ENCODE assay signal across 8 cellular contexts in genomic region chr15:82021992-82022391, GRCh38. TPM values are rescaled to one million over a fixed set of nuclear protein-coding genes. Genes with fewer than 3 reads are reported as not detected.
DNase-seq lines count a peak whose midpoint lies in the region; ATAC-seq and TF ChIP-seq lines count a peak whose summit lies in the region.

No MANE protein-coding gene starts in this region.

- no peak overlapping the region for H3K14ac ChIP-seq in mesenchymal stem cell (ENCODE audit: low read length in 2 of 2)

- H3K36me3 ChIP-seq in mesenchymal stem cell (ENCODE audit: control insufficient read depth in 1 of 2, insufficient read depth in 2 of 2, low read depth in 1 of 2, low read length in 2 of 2): no peaks in the 10 kb centered on the region

- no peak overlapping the region for H3K4me2 ChIP-seq in mesenchymal stem cell (ENCODE audit: low read length, poor library complexity, severe bottlenecking)

- no peak overlapping the region for H2AK5ac ChIP-seq in mesenchymal stem cell (ENCODE audit: low read length, severe bottlenecking)

- H3K36me3 Mint-ChIP-seq in activated naive CD4-positive, alpha-beta T cell treated with anti-CD3 and anti-CD28 coated beads, Interleukin-2, amount 10 ng/mL, durations not matched to agents 7 days and 5 days: no peaks in the 10 kb centered on the region

- H3K27me3 Mint-ChIP-seq in activated naive CD4-positive, alpha-beta T cell treated with anti-CD3 and anti-CD28 coated beads, Interleukin-2, amount 10 ng/mL, durations not matched to agents 7 days and 5 days: peaks cover 26% of the 10 kb centered on the region

- CTCF ChIA-PET in activated naive CD4-positive, alpha-beta T cell treated with anti-CD3 and anti-CD28 coated beads, Interleukin-2, amount 10 ng/mL, durations not matched to agents 7 days and 5 days (lab: Charles Lee): no interaction called here

- H4K91ac ChIP-seq in mesenchymal stem cell (ENCODE audit: low read length): no peak overlapping the region

- H3K4ac ChIP-seq in mesenchymal stem cell (ENCODE audit: low read depth in 1 of 2, low read length in 2 of 2): no peak overlapping the region

- no peak overlapping the region for H2BK5ac ChIP-seq in mesenchymal stem cell (ENCODE audit: low read depth, low read length, poor library complexity, severe bottlenecking)

- H3K9me3 Mint-ChIP-seq in activated naive CD4-positive, alpha-beta T cell treated with anti-CD3 and anti-CD28 coated beads, Interleukin-2, amount 10 ng/mL, durations not matched to agents 7 days and 5 days: no peaks in the 10 kb centered on the region

- H3K79me1 ChIP-seq in mesenchymal stem cell (replicated peaks; ENCODE audit: low read length, poor library complexity, severe bottlenecking): no peaks in the 10 kb centered on the region

- no peak overlapping the region for H3K4me3 ChIP-seq in mesenchymal stem cell (ENCODE audit: insufficient read depth in 1 of 2, low read depth in 1 of 2, low read length in 2 of 2)

- no peak overlapping the region for H2BK15ac ChIP-seq in mesenchymal stem cell (ENCODE audit: low read depth, poor library complexity, severe bottlenecking)

- no peak overlapping the region for H3K4me3 Mint-ChIP-seq in activated naive CD4-positive, alpha-beta T cell treated with anti-CD3 and anti-CD28 coated beads, Interleukin-2, amount 10 ng/mL, durations not matched to agents 7 days and 5 days

- H3K9ac ChIP-seq in mesenchymal stem cell (ENCODE audit: low read length): no peak overlapping the region

- H3K4me1 Mint-ChIP-seq in activated naive CD4-positive, alpha-beta T cell treated with anti-CD3 and anti-CD28 coated beads, Interleukin-2, amount 10 ng/mL, durations not matched to agents 7 days and 5 days: no peaks in the 10 kb centered on the region

- no peaks in the 10 kb centered on the region for H3K9me3 ChIP-seq in mesenchymal stem cell (ENCODE audit: control insufficient read depth, low read length)

- H4K8ac ChIP-seq in mesenchymal stem cell (ENCODE audit: low read length): no peak overlapping the region

- peak overlapping the region in 1 of 2 experiments; percentile 25 for H3K23ac ChIP-seq in mesenchymal stem cell (ENCODE audit: low read length in 2 of 2)

- DNase-seq in DMS79 (lab: John Stamatoyannopoulos, UW) (peak; percentile 61), NCI-H187 (lab: John Stamatoyannopoulos, UW) (peak; percentile 42 to 62), mesenchymal stem cell (peak; percentile 45), cerebellar nuclear complex (lab: John Stamatoyannopoulos, UW) (no peak)
- no peak for DNase-seq in activated T-cell treated with anti-CD3 and anti-CD28 coated beads, Interleukin-2, amount 50 U/mL, for 48 hours
- DNase-seq in activated naive CD4-positive, alpha-beta T cell treated with anti-CD3 and anti-CD28 coated beads, Interleukin-2, amount 10 ng/mL, durations not matched to agents 7 days and 5 days: no peak

- H2AFZ ChIP-seq in mesenchymal stem cell (ENCODE audit: low read depth, low read length): no peak overlapping the region

- no peak overlapping the region for H2BK12ac ChIP-seq in mesenchymal stem cell (ENCODE audit: low read length in 2 of 2)

- no peak overlapping the region for H3K27ac ChIP-seq in mesenchymal stem cell (ENCODE audit: low read length, poor library complexity, severe bottlenecking)

- 39% methylated on average over 1 of the region's 1 CpG for WGBS in mesenchymal stem cell

- ATAC-seq in SK-N-SH treated with all-trans-retinoic acid at 6 μM for 48 hours (peak; percentile 38; the same call in 1 of the 3 replicates), HG02981 (IDR thresholded peaks at IDR 0.05; ENCODE audit: unreplicated experiment) (no peak)

- no peak overlapping the region for H2BK120ac ChIP-seq in mesenchymal stem cell (ENCODE audit: low read depth, low read length)

- H3K27me3 ChIP-seq in mesenchymal stem cell (ENCODE audit: control insufficient read depth in 1 of 2, insufficient read depth in 1 of 2, low read length in 2 of 2): peaks cover 4 to 10% of the 10 kb centered on the region in 2 experiments

- no peak overlapping the region for H3K18ac ChIP-seq in mesenchymal stem cell (ENCODE audit: low read depth in 1 of 2, low read length in 2 of 2)

- no peak overlapping the region for H3K27ac Mint-ChIP-seq in activated naive CD4-positive, alpha-beta T cell treated with anti-CD3 and anti-CD28 coated beads, Interleukin-2, amount 10 ng/mL, durations not matched to agents 7 days and 5 days

- no peaks in the 10 kb centered on the region for H3K4me1 ChIP-seq in mesenchymal stem cell (ENCODE audit: control insufficient read depth, insufficient read depth, low read depth, low read length)

TF ChIP-seq in SK-N-SH treated with all-trans-retinoic acid at 6 μM for 48 hours, 23 proteins besides CTCF, POLR2A, EP300 and RAD21 (continues in another document):
- TF ChIP-seq RARB (CRISPR knock-in tag; IDR thresholded peaks at IDR 0.05) (no peak), ARNTL (CRISPR knock-in tag; IDR thresholded peaks at IDR 0.05; ENCODE audit: borderline replicate concordance, low read depth) (no peak), ZNF8 (CRISPR knock-in tag; IDR thresholded peaks at IDR 0.05) (no peak), ZC3H10 (CRISPR knock-in tag; IDR thresholded peaks at IDR 0.05) (no peak), SNAI2 (CRISPR knock-in tag; IDR thresholded peaks at IDR 0.05) (no peak), POU6F1 (CRISPR knock-in tag; IDR thresholded peaks at IDR 0.05; ENCODE audit: borderline replicate concordance, low read depth) (no peak), ISL1 (CRISPR knock-in tag; IDR thresholded peaks at IDR 0.05) (no peak), CSRNP3 (CRISPR knock-in tag; IDR thresholded peaks at IDR 0.05) (no peak), PPARA (CRISPR knock-in tag; IDR thresholded peaks at IDR 0.05; ENCODE audit: borderline replicate concordance) (no peak), ZFP3 (CRISPR knock-in tag; IDR thresholded peaks at IDR 0.05) (no peak), OSR1 (CRISPR knock-in tag; IDR thresholded peaks at IDR 0.05) (no peak), CSDC2 (CRISPR knock-in tag; IDR thresholded peaks at IDR 0.05) (no peak), ESRRG (CRISPR knock-in tag; IDR thresholded peaks at IDR 0.05) (no peak), GLIS3 (CRISPR knock-in tag; IDR thresholded peaks at IDR 0.05) (no peak), BACH2 (CRISPR knock-in tag; IDR thresholded peaks at IDR 0.05; ENCODE audit: borderline replicate concordance) (no peak), ZNF70 (CRISPR knock-in tag; IDR thresholded peaks at IDR 0.05) (no peak), CREB5 (CRISPR knock-in tag; IDR thresholded peaks at IDR 0.05; ENCODE audit: low read depth) (no peak), TCF4 (CRISPR knock-in tag; IDR thresholded peaks at IDR 0.05; ENCODE audit: borderline replicate concordance) (no peak), PATZ1 (CRISPR knock-in tag; IDR thresholded peaks at IDR 0.05; ENCODE audit: borderline replicate concordance) (no peak)

RNA-seq across cellular contexts. Expression of gene MEX3B, which starts 23.8 kb away (rescaled TPM):
- 5.3 TPM for polyA plus RNA-seq in mesenchymal stem cell (2013, experiment 1 of 2)
- 6.3 TPM for polyA plus RNA-seq in mesenchymal stem cell (2013, experiment 2 of 2)

Comparison
In these comparisons a context has a peak if more than half of its experiments do, and no peak if none do; other contexts are left out.
1. DNase-seq: peak in DMS79 (single experiment), NCI-H187 (2 of 2) and mesenchymal stem cell (single experiment); none in activated T-cell treated with anti-CD3 and anti-CD28 coated beads, Interleukin-2, amount 50 U/mL, for 48 hours (0 of 2), activated naive CD4-positive, alpha-beta T cell treated with anti-CD3 and anti-CD28 coated beads, Interleukin-2, amount 10 ng/mL, durations not matched to agents 7 days and 5 days (single experiment) and cerebellar nuclear complex (0 of 2).